Comparison of ENCODE assay signal across 25 cellular contexts in genomic region chr5:176714067-176714466, GRCh38.
DNase-seq lines count a peak whose midpoint lies in the region; ATAC-seq and TF ChIP-seq lines count a peak whose summit lies in the region.
"Had no signal": no experiment of that assay in that cellular context is flagged by ENCODE, and none has a peak within 500 bp of the region (broad histone marks: within the 10 kb centered on the region; RNA-seq: fewer than 3 reads in every experiment).

No MANE protein-coding gene starts in this region.

- DNase-seq in Daoy (ENCODE audit: low read depth), result peak; percentile 59
- peak; percentile 57 for DNase-seq in EL
- peak; percentile 35 for DNase-seq in NCI-H226
- DNase-seq in amygdala (lab: John Stamatoyannopoulos, UW), result no peak
- no peak for DNase-seq in GM13976 (ENCODE audit: low spot score)
- DNase-seq in NCI-H774 (lab: John Stamatoyannopoulos, UW), result no peak
- DNase-seq: activated CD4-positive, alpha-beta T cell treated with anti-CD3 and anti-CD28 coated beads, Interleukin-2, amount 50 U/mL, for 1 hour; activated T-cell treated with anti-CD3 and anti-CD28 coated beads, Interleukin-2, amount 50 U/mL, for 72 hours; COR-L47; dermis blood vessel endothelial cell; endodermal cell; GDM1; HFFc6; kidney glomerular epithelial cell; lower lobe of right lung; natural killer cell; NCI-H2029; NCI-H524 treated with DMSO at 0.1 percent for 48 hours; occipital lobe; SIG-M5; stimulated activated CD4-positive, alpha-beta T cell treated with anti-CD3 and anti-CD28 coated beads, Interleukin-4, amount 100 ng/mL, for 4 hours; upper lobe of left lung; WERI-Rb-1 had no signal

- in situ Hi-C loops in GM13976 (cut with MboI; ENCODE audit: low sequenced_read_pairs, unreplicated experiment), result no loop called here

- TF ChIP-seq CTCF in GM13976 (IDR thresholded peaks at IDR 0.05; ENCODE audit: borderline replicate concordance, control extremely low read depth, extremely low read depth, insufficient read depth, missing control alignments), result no peak

- ATAC-seq in esophagus mucosa, result peak; percentile 39
- ATAC-seq: lower lobe of right lung, natural killer cell, Panc1 had no signal

Comparison
In these comparisons a context has a peak if more than half of its experiments do, and no peak if none do; other contexts are left out.
1. DNase-seq: peak in Daoy (single experiment), EL (single experiment) and NCI-H226 (single experiment); none in amygdala (0 of 56), GM13976 (single experiment) and NCI-H774 (single experiment).